Comparison of ENCODE assay signal across 15 cellular contexts in genomic region chr2:111053825-111054490, GRCh38.
"Had no signal": no experiment of that assay in that cellular context is flagged by ENCODE, and none has a peak within 500 bp of the region (broad histone marks: within the 10 kb centered on the region; RNA-seq: fewer than 3 reads in every experiment).

No MANE protein-coding gene starts in this region.

- H3K9me3 Mint-ChIP-seq: activated T-helper 17 cell treated with anti-CD3 and anti-CD28 coated beads, Interleukin-2, amount 50 U/mL, for 72 hours; stimulated activated naive CD8-positive, alpha-beta T cell treated with anti-CD3 and anti-CD28 coated beads, Interleukin-15, Interleukin-2, amounts not matched to agents 100 ng/mL and 50 ng/mL, for 24 hours had no signal

- H3K4me3 ChIP-seq: lung, upper lobe of left lung had no signal

- H3K27ac Mint-ChIP-seq: activated CD4-positive, alpha-beta T cell treated with anti-CD3 and anti-CD28 coated beads for 36 hours; stimulated activated naive CD8-positive, alpha-beta T cell treated with anti-CD3 and anti-CD28 coated beads, Interleukin-15, Interleukin-2, amounts not matched to agents 100 ng/mL and 50 ng/mL, for 24 hours had no signal

- H3K36me3 ChIP-seq: brain microvascular endothelial cell, neutrophil, upper lobe of left lung had no signal

- H3K27ac ChIP-seq: brain microvascular endothelial cell, neutrophil, upper lobe of left lung had no signal

- H3K4me1 ChIP-seq: upper lobe of left lung had no signal

- ATAC-seq: activated CD4-positive, alpha-beta T cell treated with anti-CD3 and anti-CD28 coated beads for 36 hours; activated T-helper 17 cell treated with anti-CD3 and anti-CD28 coated beads, Interleukin-2, amount 50 U/mL, for 72 hours had no signal

- H3K4me3 Mint-ChIP-seq: activated CD4-positive, alpha-beta T cell treated with anti-CD3 and anti-CD28 coated beads for 36 hours; activated T-helper 17 cell treated with anti-CD3 and anti-CD28 coated beads, Interleukin-2, amount 50 U/mL, for 72 hours; stimulated activated naive CD8-positive, alpha-beta T cell treated with anti-CD3 and anti-CD28 coated beads, Interleukin-15, Interleukin-2, amounts not matched to agents 100 ng/mL and 50 ng/mL, for 24 hours had no signal

- H3K9me3 ChIP-seq: neutrophil, upper lobe of left lung had no signal

- DNase-seq: activated CD4-positive, alpha-beta T cell treated with anti-CD3 and anti-CD28 coated beads for 36 hours; activated naive CD4-positive, alpha-beta T cell treated with Interleukin-2 at 50 U/mL for 16 hours; anterior cingulate cortex; brain microvascular endothelial cell; cortex of kidney; effector CD8-positive, alpha-beta T cell; foreskin fibroblast; glutamatergic neuron; stimulated activated CD4-positive, alpha-beta T cell treated with anti-CD3 and anti-CD28 coated beads, Interleukin-15, amount 100 ng/mL, for 24 hours; stimulated activated CD4-positive, alpha-beta T cell treated with anti-CD3 and anti-CD28 coated beads, Interleukin-4, amount 100 ng/mL, for 24 hours had no signal

- H3K27me3 ChIP-seq: neutrophil, upper lobe of left lung had no signal
